16 cellular contexts compared by ENCODE assay signal in the genomic region with DNA sequence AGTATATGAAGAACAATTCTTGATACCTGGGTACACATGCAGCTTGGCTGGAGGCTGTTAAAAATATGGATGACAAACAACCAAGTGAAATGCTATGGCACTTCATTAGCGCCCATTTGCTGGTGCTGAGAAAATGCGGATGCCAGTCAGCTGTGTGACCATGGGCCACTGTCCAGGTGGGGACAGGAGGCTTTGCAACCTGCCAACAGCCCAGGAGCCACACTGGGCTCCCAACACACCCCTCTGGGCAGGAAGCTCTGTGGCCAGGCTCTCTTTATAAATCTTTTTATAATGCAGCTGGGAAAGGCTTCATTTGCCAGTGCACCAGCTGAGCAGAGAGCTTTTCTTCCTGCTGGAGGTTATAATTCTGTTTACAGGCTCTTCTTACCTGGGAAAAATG. TPM values are rescaled to one million over a fixed set of nuclear protein-coding genes. Genes with fewer than 3 reads are reported as not detected.
DNase-seq lines count a peak whose midpoint lies in the region; ATAC-seq and TF ChIP-seq lines count a peak whose summit lies in the region.
"Had no signal": no experiment of that assay in that cellular context is flagged by ENCODE, and none has a peak within 500 bp of the region (broad histone marks: within the 10 kb centered on the region; RNA-seq: fewer than 3 reads in every experiment).

No MANE protein-coding gene starts in this region.

- H3K27ac ChIP-seq in DND-41 (ENCODE audit: low read length) (peak overlapping the region; percentile 26), HL-60 (replicated peaks) (0 out of 2 replicates have a peak overlapping the region, but pooled peaks have one; percentile 1), neutrophil (peak overlapping the region; percentile 35)

- no peak overlapping the region for H2AFZ ChIP-seq in DND-41 (ENCODE audit: low read depth, low read length)

- no peak overlapping the region for H3K4me2 ChIP-seq in DND-41 (ENCODE audit: insufficient read depth, low read length)

- peaks cover 79% of the 10 kb centered on the region for H3K4me1 Mint-ChIP-seq in brain

- no peak overlapping the region for H3K9ac ChIP-seq in DND-41 (ENCODE audit: low read depth, low read length)

- ATAC-seq in DND-41 (ENCODE audit: insufficient read depth, low read depth) (peak; percentile 53; the same call in 2 of the 3 replicates), HG02763 (IDR thresholded peaks at IDR 0.05; ENCODE audit: unreplicated experiment) (no peak), HG03439 (IDR thresholded peaks at IDR 0.05; ENCODE audit: unreplicated experiment) (no peak)

- no peak for TF ChIP-seq CTCF in DND-41 (IDR thresholded peaks at IDR 0.05; ENCODE audit: borderline replicate concordance, extremely low read depth, low read length, poor library complexity, severe bottlenecking)
- no peak for TF ChIP-seq CTCF in HL-60 (IDR thresholded peaks at IDR 0.05; ENCODE audit: insufficient read depth, low read length)
- no peak for TF ChIP-seq CTCF in brain (conservative IDR thresholded peaks at IDR 0.05)
- no peak for TF ChIP-seq CTCF in neutrophil (IDR thresholded peaks at IDR 0.05)

- peaks cover 69% of the 10 kb centered on the region for H4K20me1 ChIP-seq in DND-41 (ENCODE audit: insufficient read depth, low read length)

- H3K27ac Mint-ChIP-seq in brain: peak overlapping the region; percentile 21 to 86 (median 57)
- H3K27ac Mint-ChIP-seq: IgD-negative memory B cell had no signal

- peaks cover 36% of the 10 kb centered on the region for H3K36me3 Mint-ChIP-seq in brain

- H3K4me3 ChIP-seq in DND-41 (ENCODE audit: low read depth in 1 of 2, low read length in 2 of 2) (no peak overlapping the region), HL-60 (replicated peaks; ENCODE audit: insufficient read depth, low read length) (no peak overlapping the region), neutrophil (ENCODE audit: low read depth in 1 of 2, low read length in 1 of 2) (no peak overlapping the region)
- H3K4me3 ChIP-seq: HAP-1 had no signal

- peaks cover 13% of the 10 kb centered on the region for H3K4me1 ChIP-seq in DND-41 (ENCODE audit: insufficient read depth, low read length)
- H3K4me1 ChIP-seq in neutrophil (ENCODE audit: control insufficient read depth in 1 of 2, insufficient read depth in 1 of 2, low read depth in 1 of 2, low read length in 1 of 2): peaks cover 47 to 49% of the 10 kb centered on the region in 2 experiments
- H3K4me1 ChIP-seq: HAP-1 had no signal

- H3K36me3 ChIP-seq in DND-41 (ENCODE audit: insufficient read depth, low read length) (peaks cover 18% of the 10 kb centered on the region), neutrophil (peaks cover 12% of the 10 kb centered on the region)
- H3K36me3 ChIP-seq: HAP-1 had no signal

- peaks cover 1 to 7% (median 3%) of the 10 kb centered on the region in 5 experiments for H3K9me3 Mint-ChIP-seq in brain

- peaks cover 97% of the 10 kb centered on the region for H3K79me2 ChIP-seq in DND-41 (ENCODE audit: insufficient read depth, low read length)

- no peaks in the 10 kb centered on the region for H3K27me3 Mint-ChIP-seq in brain

- no peak overlapping the region for H3K4me3 Mint-ChIP-seq in brain
- H3K4me3 Mint-ChIP-seq: IgD-negative memory B cell had no signal

- H3K27me3 ChIP-seq in DND-41 (ENCODE audit: insufficient read depth, low read length, poor library complexity): no peaks in the 10 kb centered on the region
- no peaks in the 10 kb centered on the region for H3K27me3 ChIP-seq in HL-60 (ENCODE audit: insufficient read depth, poor library complexity, severe bottlenecking)
- H3K27me3 ChIP-seq in neutrophil: no peaks in the 10 kb centered on the region

- no peaks in the 10 kb centered on the region for H3K9me3 ChIP-seq in DND-41 (ENCODE audit: insufficient read depth, low read length, severe bottlenecking)
- H3K9me3 ChIP-seq in neutrophil: no peaks in the 10 kb centered on the region
- H3K9me3 ChIP-seq: HAP-1 had no signal

- no peak for DNase-seq in DND-41
- DNase-seq in HL-60 (ENCODE audit: low read depth in 1 of 2, low spot score in 1 of 2): no peak
- DNase-seq in activated naive CD4-positive, alpha-beta T cell treated with Interleukin-2 at 50 U/mL for 16 hours: no peak
- DNase-seq: DMS 273 treated with DMSO at 0.1 percent for 48 hours, MV-4-11, NCI-H1436, NCI-H2171, NCI-H82, RPMI8226 had no signal

RNA-seq across cellular contexts. Expression of a gene that starts 19.9 kb away (rescaled TPM):
- 27.5 TPM for polyA plus RNA-seq in brain (ENCODE audit: insufficient read depth, low read depth, low replicate concordance)

RNA-seq across cellular contexts. Expression of a gene that starts 59.6 kb away (rescaled TPM):
- 2.4 TPM for polyA plus RNA-seq in brain (ENCODE audit: insufficient read depth, low read depth, low replicate concordance)
- polyA plus RNA-seq: AG04450 had no signal
